8 cellular contexts compared by ENCODE assay signal in genomic region chr10:22251751-22252285, GRCh38.
DNase-seq lines count a peak whose midpoint lies in the region; ATAC-seq and TF ChIP-seq lines count a peak whose summit lies in the region.

No MANE protein-coding gene starts in this region.

- H3K36me3 ChIP-seq in mucosa of rectum (ENCODE audit: control insufficient read depth in 2 of 2, insufficient read depth in 2 of 2, low read length in 2 of 2) = no peaks in the 10 kb centered on the region

- peak overlapping the region; percentile 59 to 91 for H3K4me3 ChIP-seq in mucosa of rectum (ENCODE audit: low read length in 2 of 2)

- ATAC-seq in GM18505 (IDR thresholded peaks at IDR 0.05; ENCODE audit: unreplicated experiment) = peak; percentile 46
- ATAC-seq in HG02852 (IDR thresholded peaks at IDR 0.05; ENCODE audit: unreplicated experiment) = peak; percentile 59

- peak overlapping the region; percentile 71 to 84 for H3K9ac ChIP-seq in mucosa of rectum (ENCODE audit: low read depth in 1 of 2, low read length in 2 of 2)

- DNase-seq in NCI-H526 (lab: John Stamatoyannopoulos, UW) = peak; percentile 17 to 46
- peak; percentile 55 for DNase-seq in activated T-cell treated with anti-CD3 and anti-CD28 coated beads for 1 hour (ENCODE audit: low read depth)
- DNase-seq in erythroblast (lab: John Stamatoyannopoulos, UW) = peak; percentile 80 to 86
- DNase-seq in stimulated activated CD8-positive, alpha-beta memory T cell treated with anti-CD3 and anti-CD28 coated beads, Interleukin-7, amount 100 ng/mL, for 1 hour (ENCODE audit: low read depth in 2 of 2) = peak; percentile 29 to 40
- no peak for DNase-seq in NCI-H1105 treated with DMSO at 0.1 percent for 48 hours (lab: John Stamatoyannopoulos, UW)

- H3K27me3 ChIP-seq in mucosa of rectum (ENCODE audit: control insufficient read depth in 2 of 2, insufficient read depth in 2 of 2, low read length in 2 of 2) = peaks cover 0 to 10% of the 10 kb centered on the region in 2 donors

- TF ChIP-seq POLR2A in GM18505 (IDR thresholded peaks at IDR 0.05; ENCODE audit: borderline replicate concordance, extremely low read depth, insufficient read depth, insufficient read length) (peak; percentile 74), erythroblast (IDR thresholded peaks at IDR 0.05; ENCODE audit: low read length) (peak; percentile 72)

- peaks cover 0 to 3% of the 10 kb centered on the region in 2 donors for H3K4me1 ChIP-seq in mucosa of rectum (ENCODE audit: control insufficient read depth in 2 of 2, insufficient read depth in 2 of 2, low read length in 2 of 2)

- H3K9me3 ChIP-seq in mucosa of rectum (ENCODE audit: control insufficient read depth in 2 of 2, low read length in 2 of 2) = no peaks in the 10 kb centered on the region

- peak overlapping the region; percentile 89 to 90 for H3K27ac ChIP-seq in mucosa of rectum (ENCODE audit: low read depth in 2 of 2, low read length in 2 of 2)
